ENCODE assay signal across 1 cellular context in the genomic region with DNA sequence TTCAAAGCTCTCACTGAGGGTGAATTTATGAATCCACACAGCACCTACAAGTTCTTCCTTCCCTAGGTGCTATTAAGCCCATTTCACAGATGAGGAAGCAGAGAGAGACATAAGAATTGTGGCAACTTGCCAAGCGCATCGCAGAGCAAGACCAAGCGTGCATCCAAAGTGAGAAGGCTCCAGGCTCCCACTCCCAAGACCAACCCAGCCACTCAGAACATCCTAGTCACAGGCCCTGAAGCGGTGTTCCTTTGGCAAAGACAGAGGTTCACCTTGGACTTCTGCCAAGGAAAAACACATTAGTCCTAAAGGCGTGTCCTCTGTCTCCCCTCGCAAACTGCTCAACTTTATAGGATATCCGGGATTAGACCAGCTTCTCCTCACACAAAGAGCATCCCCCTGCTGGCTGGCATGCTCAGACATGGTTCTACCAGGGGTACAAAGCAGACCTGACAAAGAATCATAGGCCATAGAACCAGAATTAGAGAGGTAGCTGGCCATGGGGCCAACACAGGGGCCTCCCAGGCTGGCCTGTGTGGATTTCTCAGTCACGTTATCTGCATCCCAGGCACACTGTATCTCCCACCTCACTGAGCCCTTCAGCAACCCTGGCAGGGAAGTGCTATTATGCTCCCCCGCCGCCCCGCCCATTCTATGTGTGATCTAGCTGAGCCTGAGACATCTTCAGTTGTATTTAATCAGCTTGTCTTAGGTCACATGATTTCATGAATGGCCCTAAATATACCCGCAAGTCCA.
TF ChIP-seq lines count a peak whose summit lies in the region.

No MANE protein-coding gene starts in this region.

TF ChIP-seq in HEK293, 187 proteins besides CTCF, POLR2A, EP300 and RAD21 (continued from another document):
- TF ChIP-seq ZNF423 (tag by site-specific recombination; IDR thresholded peaks at IDR 0.05) (no peak), SP2 (tag by site-specific recombination; IDR thresholded peaks at IDR 0.05) (no peak), ZXDB (tag by site-specific recombination; IDR thresholded peaks at IDR 0.05) (no peak), WT1 (tag by site-specific recombination; IDR thresholded peaks at IDR 0.05) (no peak), ZBTB44 (tag by site-specific recombination; IDR thresholded peaks at IDR 0.05) (no peak), OSR2 (tag by site-specific recombination; IDR thresholded peaks at IDR 0.05) (no peak), ZNF133 (tag by site-specific recombination; IDR thresholded peaks at IDR 0.05) (no peak), ZNF10 (tag by site-specific recombination; IDR thresholded peaks at IDR 0.05) (no peak), ZNF600 (tag by site-specific recombination; IDR thresholded peaks at IDR 0.05) (no peak), ZNF404 (tag by site-specific recombination; IDR thresholded peaks at IDR 0.05) (no peak), GLIS1 (tag by site-specific recombination; IDR thresholded peaks at IDR 0.05) (peak; percentile 64), ZNF561 (tag by site-specific recombination; IDR thresholded peaks at IDR 0.05; ENCODE audit: borderline replicate concordance) (peak; percentile 18; the same call in 1 of the 2 replicates), ZNF426 (tag by site-specific recombination; IDR thresholded peaks at IDR 0.05) (no peak), ZNF580 (tag by site-specific recombination; IDR thresholded peaks at IDR 0.05) (0 out of 2 replicates have a peak, but pooled peaks have one; percentile 31), ZBTB11 (tag by site-specific recombination; conservative IDR thresholded peaks at IDR 0.05; ENCODE audit: low read depth) (0 out of 2 replicates have a peak, but pooled peaks have one; percentile 20), ZNF175 (tag by site-specific recombination; IDR thresholded peaks at IDR 0.05) (no peak)
- TF ChIP-seq, protein P1, sequence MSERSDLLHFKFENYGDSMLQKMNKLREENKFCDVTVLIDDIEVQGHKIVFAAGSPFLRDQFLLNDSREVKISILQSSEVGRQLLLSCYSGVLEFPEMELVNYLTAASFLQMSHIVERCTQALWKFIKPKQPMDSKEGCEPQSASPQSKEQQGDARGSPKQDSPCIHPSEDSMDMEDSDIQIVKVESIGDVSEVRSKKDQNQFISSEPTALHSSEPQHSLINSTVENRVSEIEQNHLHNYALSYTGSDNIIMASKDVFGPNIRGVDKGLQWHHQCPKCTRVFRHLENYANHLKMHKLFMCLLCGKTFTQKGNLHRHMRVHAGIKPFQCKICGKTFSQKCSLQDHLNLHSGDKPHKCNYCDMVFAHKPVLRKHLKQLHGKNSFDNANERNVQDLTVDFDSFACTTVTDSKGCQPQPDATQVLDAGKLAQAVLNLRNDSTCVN (tag by site-specific recombination; optimal IDR thresholded peaks at IDR 0.05): no peak
